ENCODE assay signal across 8 cellular contexts in genomic region chr3:136861890-136862610, GRCh38. TPM values are rescaled to one million over a fixed set of nuclear protein-coding genes. Genes with fewer than 3 reads are reported as not detected.
DNase-seq lines count a peak whose midpoint lies in the region; ATAC-seq and TF ChIP-seq lines count a peak whose summit lies in the region.

NCK1 (plus strand) TSS chr3:136862208; CDS start chr3:136928002, 65,794 bp downstream.

- no peaks in the 10 kb centered on the region for H3K36me3 ChIP-seq in mucosa of descending colon (ENCODE audit: low read depth)

- no peaks in the 10 kb centered on the region for H3K9me3 Mint-ChIP-seq in IgD-negative memory B cell

- H3K36me3 Mint-ChIP-seq in IgD-negative memory B cell: peaks cover 3% of the 10 kb centered on the region

- H3K4me3 Mint-ChIP-seq in IgD-negative memory B cell: peak within 1 kb of the TSS; percentile 96 to 98 (median 98)

- H3K9me3 ChIP-seq in mucosa of descending colon: no peaks in the 10 kb centered on the region

- H3K4me1 Mint-ChIP-seq in IgD-negative memory B cell: peaks cover 18 to 35% (median 28%) of the 10 kb centered on the region in 3 donors

- no peaks in the 10 kb centered on the region for H3K27me3 Mint-ChIP-seq in IgD-negative memory B cell

- H3K4me3 ChIP-seq in epithelial cell of esophagus (ENCODE audit: low read length) (peak within 1 kb of the TSS; percentile 80), mucosa of descending colon (peak within 1 kb of the TSS; percentile 68)

- ATAC-seq in GM21529 (IDR thresholded peaks at IDR 0.05; ENCODE audit: unreplicated experiment): peak; percentile 95
- peak; percentile 97 for ATAC-seq in mucosa of descending colon

- H3K4me1 ChIP-seq in mucosa of descending colon (ENCODE audit: low read depth): peaks cover 5% of the 10 kb centered on the region

- intact Hi-C loops in mucosa of descending colon (cut with DNase I, micrococcal nuclease): loop anchor here in 1 of 2 donors (5.0 kb wide), 1 partner anchor 110 kb away; the partner anchor contains the start of gene STAG1

- peak within 1 kb of the TSS; percentile 88 to 99 (median 97) for H3K27ac Mint-ChIP-seq in IgD-negative memory B cell

- TF ChIP-seq CTCF in epithelial cell of esophagus (IDR thresholded peaks at IDR 0.05; ENCODE audit: insufficient read depth, low read depth, low read length, missing control alignments): no peak
- TF ChIP-seq CTCF in mucosa of descending colon (IDR thresholded peaks at IDR 0.05): no peak

- DNase-seq in DMS153 treated with DMSO at 0.1 percent for 48 hours (lab: John Stamatoyannopoulos, UW; ENCODE audit: unreplicated experiment) (peak; percentile 96), OCI-M2 (lab: John Stamatoyannopoulos, UW; ENCODE audit: unreplicated experiment) (peak; percentile 49), activated T-cell treated with anti-CD3 and anti-CD28 coated beads for 4 hours (peak; percentile 95), epithelial cell of esophagus (ENCODE audit: low read depth) (peak; percentile 99), mucosa of descending colon (peak; percentile 99)
- peak; percentile 99 for DNase-seq in stimulated activated CD8-positive, alpha-beta memory T cell treated with anti-CD3 and anti-CD28 coated beads, Interleukin-4, amount 100 ng/mL, for 24 hours (ENCODE audit: low read depth)

RNA-seq across cellular contexts. Expression of gene NCK1, which starts in this region (rescaled TPM):
- 31.9 TPM for polyA plus RNA-seq in IgD-negative memory B cell
- total RNA-seq in mucosa of descending colon: 10 to 100 TPM; 47.0 to 56.4 (median 50.1) TPM

Comparison
In these comparisons a context has a peak if more than half of its experiments do, and no peak if none do; other contexts are left out.
1. Peak in every context shown above with its lines: DNase-seq, ATAC-seq and H3K4me3 ChIP-seq.
2. DNase-seq: peak in every context shown above with its lines; median percentile 99 in epithelial cell of esophagus; 99 in mucosa of descending colon; 99 in stimulated activated CD8-positive, alpha-beta memory T cell treated with anti-CD3 and anti-CD28 coated beads, Interleukin-4, amount 100 ng/mL, for 24 hours; 96 in DMS153 treated with DMSO at 0.1 percent for 48 hours; 95 in activated T-cell treated with anti-CD3 and anti-CD28 coated beads for 4 hours; 49 in OCI-M2.